ENCODE assay signal across 21 cellular contexts in the genomic region with DNA sequence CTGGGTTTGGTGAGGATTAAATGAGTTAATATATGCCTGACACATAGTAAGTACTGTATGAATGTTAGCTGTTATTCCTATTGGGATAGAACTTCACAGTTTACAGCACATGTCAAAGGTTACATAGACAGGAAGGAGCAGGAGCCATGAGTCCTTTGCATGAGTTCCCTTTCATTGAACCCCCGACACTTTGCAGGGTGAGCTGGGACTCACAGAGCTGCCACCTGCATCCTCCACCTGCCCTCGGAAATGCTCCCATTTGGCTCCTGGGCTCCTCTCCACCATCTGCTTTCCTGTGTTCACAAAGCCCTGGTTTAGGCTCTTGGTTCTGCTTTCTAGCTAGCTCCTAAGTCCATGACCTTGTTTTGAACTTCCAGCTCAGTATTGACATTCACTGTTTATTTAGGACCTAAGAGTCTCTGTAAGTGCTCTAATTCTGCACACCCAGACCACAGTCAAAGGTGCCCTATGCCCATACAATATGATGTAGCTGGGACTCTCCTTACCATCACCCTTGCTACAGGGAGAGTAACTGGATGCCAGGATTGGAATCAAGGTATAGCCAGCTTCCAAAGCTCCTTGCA.
A peak's percentile ranks its signal among the peaks of the same experiment; 100 is the strongest.
DNase-seq lines count a peak whose midpoint lies in the region; ATAC-seq and TF ChIP-seq lines count a peak whose summit lies in the region.
"Had no signal": no experiment of that assay in that cellular context is flagged by ENCODE, and none has a peak within 500 bp of the region (broad histone marks: within the 10 kb centered on the region; RNA-seq: fewer than 3 reads in every experiment).

No MANE protein-coding gene starts in this region.

- TF ChIP-seq POLR2A in sigmoid colon (IDR thresholded peaks at IDR 0.05) = no peak
- no peak for TF ChIP-seq POLR2A in GM18505 (IDR thresholded peaks at IDR 0.05; ENCODE audit: borderline replicate concordance, extremely low read depth, insufficient read depth, insufficient read length)

- TF ChIP-seq EP300 in sigmoid colon (IDR thresholded peaks at IDR 0.05) = no peak

- no peak for ATAC-seq in GM18505 (IDR thresholded peaks at IDR 0.05; ENCODE audit: unreplicated experiment)
- ATAC-seq: gastrocnemius medialis; GM12878; psoas muscle; stimulated activated effector memory CD8-positive, alpha-beta T cell treated with anti-CD3 and anti-CD28 coated beads, Interleukin-12 subunit alpha, Interleukin-12 subunit beta, amount 100 ng/mL, for 72 hours had no signal

- H3K9me3 ChIP-seq in sigmoid colon = no peaks in the 10 kb centered on the region
- H3K9me3 ChIP-seq: esophagus squamous epithelium, gastrocnemius medialis, Peyer's patch, psoas muscle, testis had no signal

- H3K36me3 ChIP-seq in sigmoid colon = peaks cover 0 to 20% (median 0%) of the 10 kb centered on the region in 4 donors
- H3K36me3 ChIP-seq: esophagus squamous epithelium, gastrocnemius medialis, Peyer's patch had no signal

- no peak overlapping the region for H3K27ac ChIP-seq in sigmoid colon
- H3K27ac ChIP-seq: esophagus squamous epithelium, gastrocnemius medialis, KMS-11, Peyer's patch, psoas muscle, testis had no signal

- intact Hi-C loops in sigmoid colon (cut with DNase I) = no loop called here

- H3K4me3 ChIP-seq in sigmoid colon = no peak overlapping the region
- H3K4me3 ChIP-seq: esophagus squamous epithelium, gastrocnemius medialis, GM12878, Peyer's patch, psoas muscle, testis had no signal

- H3K4me1 ChIP-seq in sigmoid colon = peaks cover 0 to 16% (median 0%) of the 10 kb centered on the region in 4 donors
- H3K4me1 ChIP-seq: esophagus squamous epithelium, gastrocnemius medialis, Peyer's patch, psoas muscle, testis had no signal

- no peaks in the 10 kb centered on the region for H3K27me3 ChIP-seq in sigmoid colon
- H3K27me3 ChIP-seq: esophagus squamous epithelium, gastrocnemius medialis, Peyer's patch, testis had no signal

- peak; percentile 68 for DNase-seq in MV-4-11 (lab: John Stamatoyannopoulos, UW)
- peak; percentile 70 for DNase-seq in NCI-H2196 (lab: John Stamatoyannopoulos, UW; ENCODE audit: unreplicated experiment)
- DNase-seq in cerebellar cortex (ENCODE audit: low spot score) = peak; percentile 80
- DNase-seq in sigmoid colon = peak; percentile 42
- DNase-seq in inferior parietal cortex (ENCODE audit: extremely low spot score) = no peak
- no peak for DNase-seq in activated naive CD4-positive, alpha-beta T cell treated with anti-CD3 and anti-CD28 coated beads, Interleukin-2, amount 50 U/mL, for 16 hours
- DNase-seq: activated CD4-positive, alpha-beta T cell treated with anti-CD3 and anti-CD28 coated beads, Interleukin-2, amount 10 ng/mL, durations not matched to agents 24 days and 14 days; CD4-positive, alpha-beta T cell; cerebellar nuclear complex; DMS79; esophagus squamous epithelium; gastrocnemius medialis; NCI-H2171 treated with DMSO at 0.1 percent for 48 hours; Peyer's patch; psoas muscle; T-helper 2 cell; testis had no signal

- WGBS in sigmoid colon, 2 donors = 55 to 83% methylated on average over 2 of the region's 2 CpGs

- TF ChIP-seq CTCF in sigmoid colon (IDR thresholded peaks at IDR 0.05) = no peak

Comparison
In these comparisons a context has a peak if more than half of its experiments do, and no peak if none do; other contexts are left out.
1. DNase-seq: peak in MV-4-11 (single experiment), NCI-H2196 (single experiment), cerebellar cortex (single experiment) and sigmoid colon (single experiment); none in inferior parietal cortex (single experiment) and activated naive CD4-positive, alpha-beta T cell treated with anti-CD3 and anti-CD28 coated beads, Interleukin-2, amount 50 U/mL, for 16 hours (single experiment).